Comparison of ENCODE assay signal across 9 cellular contexts in the genomic region with DNA sequence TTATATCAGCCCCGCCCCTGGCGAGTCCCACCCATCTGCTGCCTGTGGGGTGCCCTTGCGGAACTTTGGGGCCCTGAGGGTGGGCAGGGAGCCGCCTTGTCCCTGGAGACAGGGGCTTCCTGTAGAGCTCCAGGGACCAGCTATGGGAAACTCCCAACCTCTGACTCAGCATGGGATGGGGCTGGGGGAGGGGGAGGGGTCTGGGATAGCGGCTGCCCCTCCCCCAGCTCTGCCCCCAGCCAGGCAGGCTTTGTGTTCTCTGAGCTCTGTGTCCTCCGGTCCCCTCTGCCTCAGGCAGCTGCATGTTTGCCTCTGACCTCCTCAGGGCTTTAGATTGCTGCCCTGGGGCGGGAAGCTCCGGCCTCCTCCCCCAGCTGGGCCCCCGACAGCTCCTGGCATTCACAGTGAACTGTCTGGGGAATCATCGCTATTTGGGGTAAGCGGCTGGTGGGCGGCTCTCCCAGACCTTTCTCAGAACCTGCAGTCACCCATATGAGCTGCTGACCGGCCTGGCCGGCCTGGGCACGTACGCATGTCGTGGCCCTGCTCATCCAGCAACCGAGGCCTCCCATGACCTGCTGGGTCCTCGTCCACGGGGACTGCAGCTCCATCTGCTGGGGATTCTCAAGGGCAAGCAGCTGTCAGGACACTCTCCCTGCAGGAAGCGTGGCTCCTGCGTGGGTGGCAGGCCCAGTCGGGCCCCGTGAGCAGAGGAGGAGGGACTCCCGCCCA. TPM values are rescaled to one million over a fixed set of nuclear protein-coding genes. Genes with fewer than 3 reads are reported as not detected.
DNase-seq lines count a peak whose midpoint lies in the region; ATAC-seq lines count a peak whose summit lies in the region.
"Had no signal": no experiment of that assay in that cellular context is flagged by ENCODE, and none has a peak within 500 bp of the region (broad histone marks: within the 10 kb centered on the region; RNA-seq: fewer than 3 reads in every experiment).

No MANE protein-coding gene starts in this region.

- no peak for ATAC-seq in HG02970 (IDR thresholded peaks at IDR 0.05; ENCODE audit: low FRiP score, unreplicated experiment)

- DNase-seq in EH (ENCODE audit: low read depth) (peak; percentile 66), SK-N-DZ (ENCODE audit: low spot score) (peak; percentile 21), globus pallidus (ENCODE audit: low spot score) (peak; percentile 51), posterior cingulate gyrus (peak in 6 of 10 donors; percentile 39 to 94 (median 72)), C1 segment of cervical spinal cord (lab: John Stamatoyannopoulos, UW) (no peak), T-helper 2 cell (no peak), DMS153 treated with DMSO at 0.1 percent for 48 hours (lab: John Stamatoyannopoulos, UW; ENCODE audit: unreplicated experiment) (no peak)
- DNase-seq: activated T-cell treated with anti-CD3 and anti-CD28 coated beads, Interleukin-2, amount 50 U/mL, for 24 hours had no signal

- intact Hi-C loops in posterior cingulate gyrus (cut with DNase I): no loop called here

RNA-seq across cellular contexts. Expression of gene ARHGEF16, which starts 17.1 kb away (rescaled TPM):
- 1.9 and 2.3 TPM in 2 replicates for polyA plus RNA-seq in SK-N-DZ (2014; cell fraction: cytosol; rRNA removed)
- 5.9 and 8.2 TPM in 2 replicates for polyA plus RNA-seq in SK-N-DZ (2014; cell fraction: nucleus; rRNA removed)

Comparison
In these comparisons a context has a peak if more than half of its experiments do, and no peak if none do; other contexts are left out.
1. DNase-seq: peak in EH (single experiment), SK-N-DZ (single experiment), globus pallidus (single experiment) and posterior cingulate gyrus (6 of 10); none in C1 segment of cervical spinal cord (0 of 14), T-helper 2 cell (0 of 5) and DMS153 treated with DMSO at 0.1 percent for 48 hours (single experiment).